In genomic region chr18:11733031-11733430, GRCh38 we compare ENCODE assay signal across 8 cellular contexts. TPM values are rescaled to one million over a fixed set of nuclear protein-coding genes. Genes with fewer than 3 reads are reported as not detected.
A peak's percentile ranks its signal among the peaks of the same experiment; 100 is the strongest.
DNase-seq lines count a peak whose midpoint lies in the region; ATAC-seq and TF ChIP-seq lines count a peak whose summit lies in the region.

No MANE protein-coding gene starts in this region.

- ATAC-seq in HG02981 (IDR thresholded peaks at IDR 0.05; ENCODE audit: unreplicated experiment) (peak; percentile 84), HG03469 (IDR thresholded peaks at IDR 0.05; ENCODE audit: unreplicated experiment) (no peak)
- ATAC-seq in stimulated activated naive B cell treated with anti-CD40 and anti-IgM and Interleukin-4, amounts not matched to agents 10 μg/mL and 1 μg/mL and 100 μg/mL, for 72 hours (replicated peaks), result peak; percentile 90 to 94

- WGBS in esophagus squamous epithelium, 2 donors, result 11 to 13% methylated on average over 7 to 10 of the region's 17 CpGs

- no peak overlapping the region for H3K9ac ChIP-seq in NT2/D1 (ENCODE audit: insufficient read length, low read depth)

- no peak overlapping the region for H3K4me3 Mint-ChIP-seq in nephron progenitor cell
- peak overlapping the region; percentile 21 to 73 for H3K4me3 Mint-ChIP-seq in stimulated activated naive B cell treated with anti-CD40 and anti-IgM and Interleukin-4, amounts not matched to agents 10 μg/mL and 1 μg/mL and 100 μg/mL, for 72 hours

- no peaks in the 10 kb centered on the region for H3K9me3 Mint-ChIP-seq in nephron progenitor cell
- no peaks in the 10 kb centered on the region for H3K9me3 Mint-ChIP-seq in stimulated activated naive B cell treated with anti-CD40 and anti-IgM and Interleukin-4, amounts not matched to agents 10 μg/mL and 1 μg/mL and 100 μg/mL, for 72 hours

- TF ChIP-seq CTCF in esophagus squamous epithelium (IDR thresholded peaks at IDR 0.05) (peak; percentile 75 to 90 (median 83)), nephron progenitor cell (IDR thresholded peaks at IDR 0.05) (peak; percentile 95)

- intact Hi-C loops in esophagus squamous epithelium (cut with DNase I), result loop anchor here (10.0 kb wide), 1 partner anchor 312 kb away; no protein-coding TSS in a partner anchor

- DNase-seq in ELR (ENCODE audit: low read depth) (peak; percentile 67), NT2/D1 (ENCODE audit: low read depth, low spot score) (peak; percentile 48), activated T-cell treated with anti-CD3 and anti-CD28 coated beads for 48 hours (ENCODE audit: low read depth) (peak; percentile 65), esophagus squamous epithelium (lab: John Stamatoyannopoulos, UW) (no peak), nephron progenitor cell (peak; percentile 87)
- DNase-seq in stimulated activated naive B cell treated with anti-CD40 and anti-IgM and Interleukin-4, amounts not matched to agents 10 μg/mL and 1 μg/mL and 100 μg/mL, for 72 hours, result peak; percentile 52

- H3K27me3 ChIP-seq in NT2/D1 (ENCODE audit: insufficient read depth, insufficient read length) (peaks cover 7% of the 10 kb centered on the region), esophagus squamous epithelium (peaks cover 0 to 12% (median 0%) of the 10 kb centered on the region in 4 donors)

- H3K36me3 Mint-ChIP-seq in nephron progenitor cell (ENCODE audit: low read depth), result no peaks in the 10 kb centered on the region
- H3K36me3 Mint-ChIP-seq in stimulated activated naive B cell treated with anti-CD40 and anti-IgM and Interleukin-4, amounts not matched to agents 10 μg/mL and 1 μg/mL and 100 μg/mL, for 72 hours, result no peaks in the 10 kb centered on the region

- H3K36me3 ChIP-seq in NT2/D1 (ENCODE audit: insufficient read depth, insufficient read length, low read length), result no peaks in the 10 kb centered on the region
- no peaks in the 10 kb centered on the region for H3K36me3 ChIP-seq in esophagus squamous epithelium

- H3K9me3 ChIP-seq in NT2/D1 (ENCODE audit: insufficient read depth, low read length) (no peaks in the 10 kb centered on the region), esophagus squamous epithelium (no peaks in the 10 kb centered on the region)

- peaks cover 8% of the 10 kb centered on the region for H3K27me3 Mint-ChIP-seq in nephron progenitor cell (ENCODE audit: low read depth, poor library complexity)
- peaks cover 44 to 57% of the 10 kb centered on the region in 2 donors for H3K27me3 Mint-ChIP-seq in stimulated activated naive B cell treated with anti-CD40 and anti-IgM and Interleukin-4, amounts not matched to agents 10 μg/mL and 1 μg/mL and 100 μg/mL, for 72 hours

- no peak overlapping the region for H3K27ac ChIP-seq in esophagus squamous epithelium

- H3K4me1 Mint-ChIP-seq in nephron progenitor cell, result peaks cover 12% of the 10 kb centered on the region
- H3K4me1 Mint-ChIP-seq in stimulated activated naive B cell treated with anti-CD40 and anti-IgM and Interleukin-4, amounts not matched to agents 10 μg/mL and 1 μg/mL and 100 μg/mL, for 72 hours, result peaks cover 3 to 9% of the 10 kb centered on the region in 2 donors

- no peak overlapping the region for H3K4me3 ChIP-seq in NT2/D1 (ENCODE audit: insufficient read length, low read depth)
- peak overlapping the region in 2 of 4 donors; percentile 25 to 57 for H3K4me3 ChIP-seq in esophagus squamous epithelium

- H3K4me1 ChIP-seq in NT2/D1 (ENCODE audit: insufficient read depth, insufficient read length) (no peaks in the 10 kb centered on the region), esophagus squamous epithelium (peaks cover 0 to 5% (median 0%) of the 10 kb centered on the region in 3 donors)

- TF ChIP-seq POLR2A in esophagus squamous epithelium (IDR thresholded peaks at IDR 0.05), result no peak

- no peak overlapping the region for H3K27ac Mint-ChIP-seq in nephron progenitor cell
- H3K27ac Mint-ChIP-seq in stimulated activated naive B cell treated with anti-CD40 and anti-IgM and Interleukin-4, amounts not matched to agents 10 μg/mL and 1 μg/mL and 100 μg/mL, for 72 hours, result no peak overlapping the region

RNA-seq across cellular contexts. Expression of gene GNAL, which starts 44.0 kb away (rescaled TPM):
- total RNA-seq in esophagus squamous epithelium, result 10 to 100 TPM in 2 of 4 donors, 1 to 10 TPM in 2; 2.4 to 23.4 (median 7.0) TPM
